ENCODE assay signal across 9 cellular contexts in the genomic region with DNA sequence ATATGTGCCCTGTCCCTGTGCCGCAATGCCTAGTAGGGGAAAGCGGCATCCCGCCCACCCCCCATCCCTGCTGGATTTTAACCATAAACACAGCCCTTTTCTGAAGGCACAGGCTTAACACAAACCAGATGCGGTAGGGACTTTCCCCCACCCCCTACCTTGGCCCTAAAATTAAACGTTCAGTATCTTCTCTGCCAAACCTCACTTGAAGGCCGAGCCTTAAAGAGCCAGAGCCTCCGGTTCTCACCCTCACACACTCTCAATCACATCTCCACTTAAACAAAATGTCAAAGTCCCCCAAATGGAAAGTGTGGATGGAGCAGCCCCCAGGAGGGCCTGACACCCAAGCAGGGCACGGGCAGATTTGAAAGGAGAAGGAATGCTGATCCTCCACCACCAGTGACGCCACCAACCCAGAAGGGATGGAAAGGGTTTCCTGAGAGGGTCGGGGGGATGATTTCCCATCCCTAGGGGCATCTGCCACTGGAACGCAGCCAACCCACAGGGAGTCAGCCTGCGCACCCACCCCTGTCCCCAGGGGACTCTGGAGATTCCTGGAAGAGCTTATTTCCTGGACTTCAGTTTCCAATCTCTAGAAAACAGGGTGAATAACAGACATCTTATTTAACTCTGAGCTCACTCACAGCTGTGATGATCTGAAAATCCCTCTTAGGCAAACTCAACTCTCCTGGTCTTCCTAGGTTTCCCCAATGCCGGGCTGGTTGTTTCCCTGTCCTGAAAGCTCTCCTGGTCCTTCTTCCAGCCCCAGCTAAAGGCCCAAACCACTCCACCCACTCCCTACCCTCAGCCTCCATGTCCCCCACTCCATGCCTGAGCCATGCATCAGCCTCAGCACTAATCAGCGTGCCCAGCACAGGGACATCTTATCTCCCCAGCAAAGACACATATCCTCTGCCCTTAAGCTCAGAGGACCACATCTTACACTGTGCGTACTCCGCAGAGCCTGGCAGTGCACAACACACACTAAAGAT. TPM values are rescaled to one million over a fixed set of nuclear protein-coding genes. Genes with fewer than 3 reads are reported as not detected.
DNase-seq lines count a peak whose midpoint lies in the region; ATAC-seq and TF ChIP-seq lines count a peak whose summit lies in the region.
"Had no signal": no experiment of that assay in that cellular context is flagged by ENCODE, and none has a peak within 500 bp of the region (broad histone marks: within the 10 kb centered on the region; RNA-seq: fewer than 3 reads in every experiment).

No MANE protein-coding gene starts in this region.

- no peak for TF ChIP-seq CTCF in BE2C (IDR thresholded peaks at IDR 0.05; ENCODE audit: low read depth, low read length)
- TF ChIP-seq CTCF in Panc1 (IDR thresholded peaks at IDR 0.05) = no peak
- no peak for TF ChIP-seq CTCF in neutrophil (IDR thresholded peaks at IDR 0.05)

- intact Hi-C loops in Panc1 (cut with micrococcal nuclease; ENCODE audit: unreplicated experiment) = no loop called here

- peak overlapping the region; percentile 97 for H3K27ac ChIP-seq in Panc1 (ENCODE audit: low read length)
- H3K27ac ChIP-seq in epithelial cell of prostate = peak overlapping the region; percentile 99
- H3K27ac ChIP-seq in neutrophil = peak overlapping the region; percentile 97

- peaks cover 47% of the 10 kb centered on the region for H3K4me1 ChIP-seq in BE2C
- peaks cover 75% of the 10 kb centered on the region for H3K4me1 ChIP-seq in Panc1 (ENCODE audit: control insufficient read depth, insufficient read depth, low read length)
- H3K4me1 ChIP-seq in neutrophil (ENCODE audit: control insufficient read depth in 1 of 2, insufficient read depth in 1 of 2, low read depth in 1 of 2, low read length in 1 of 2) = peaks cover 89 to 96% of the 10 kb centered on the region in 2 experiments

- no peaks in the 10 kb centered on the region for H3K9me3 ChIP-seq in BE2C
- H3K9me3 ChIP-seq in Panc1 (ENCODE audit: control insufficient read depth, insufficient read depth, low read depth, low read length) = no peaks in the 10 kb centered on the region
- H3K9me3 ChIP-seq in neutrophil = no peaks in the 10 kb centered on the region

- CTCF ChIA-PET in Panc1 (lab: Charles Lee) = interaction anchor here (0.7 kb wide), 1 partner anchor 310 kb away, joined by 3 read pairs; no protein-coding TSS in a partner anchor

- ATAC-seq in Panc1 = peak; percentile 17; the same call in 1 of the 2 replicates
- no peak for ATAC-seq in HG03354 (IDR thresholded peaks at IDR 0.05; ENCODE audit: poor library complexity, severe bottlenecking, unreplicated experiment)
- ATAC-seq in HG03565 (IDR thresholded peaks at IDR 0.05; ENCODE audit: unreplicated experiment) = no peak

- POLR2A ChIA-PET in Panc1 (lab: Charles Lee) = interaction anchor here (0.5 to 0.9 kb wide), 3 partner anchors 13 to 1210 kb away, joined by 3 to 13 read pairs (median 3); no protein-coding TSS in a partner anchor

- H3K4me3 ChIP-seq in BE2C (ENCODE audit: low read depth, low read length) = peak overlapping the region; percentile 40
- peak overlapping the region in 1 of 2 experiments; percentile 18; a peak in 1 of 4 replicates for H3K4me3 ChIP-seq in Panc1 (ENCODE audit: low read depth in 2 of 2, low read length in 2 of 2)
- H3K4me3 ChIP-seq in neutrophil (ENCODE audit: low read depth in 1 of 2, low read length in 1 of 2) = no peak overlapping the region

- H3K36me3 ChIP-seq in BE2C (no peaks in the 10 kb centered on the region), Panc1 (ENCODE audit: control insufficient read depth, insufficient read depth, low read length) (no peaks in the 10 kb centered on the region), neutrophil (no peaks in the 10 kb centered on the region)

- DNase-seq in BE2C (peak; percentile 85), Panc1 (ENCODE audit: low read depth, low spot score) (no peak), epithelial cell of prostate (ENCODE audit: low read depth, low spot score) (no peak), NCI-H1930 (lab: John Stamatoyannopoulos, UW) (no peak)
- no peak for DNase-seq in activated effector memory CD4-positive, alpha-beta T cell treated with anti-CD3 and anti-CD28 coated beads, Interleukin-2, amount 50 U/mL, for 16 hours
- DNase-seq: SIG-M5 had no signal

- BruUV-seq in Panc1 (replicated peaks; lab: Mats Ljungman, UMichigan) = no TSS peak

- no peaks in the 10 kb centered on the region for H3K27me3 ChIP-seq in BE2C
- no peaks in the 10 kb centered on the region for H3K27me3 ChIP-seq in Panc1 (ENCODE audit: control insufficient read depth, insufficient read depth, low read length)
- no peaks in the 10 kb centered on the region for H3K27me3 ChIP-seq in neutrophil

- in situ Hi-C loops in Panc1 (cut with HindIII; ENCODE audit: low pct_unique_long_range_greater_than_20kb, low sequenced_read_pairs) = no loop called here

RNA-seq across cellular contexts. Expression of a gene that starts 26.3 kb away (rescaled TPM):
- 321 TPM for polyA plus RNA-seq in BE2C (2012; ENCODE audit: insufficient read depth, insufficient read length, low read depth)
- total RNA-seq in Panc1 (2021; ENCODE audit: unreplicated experiment) = 212 TPM
- 336 TPM for polyA plus RNA-seq in Panc1 (2012; ENCODE audit: insufficient read length)
